27 cellular contexts compared by ENCODE assay signal in genomic region chr22:24725736-24726135, GRCh38. TPM values are rescaled to one million over a fixed set of nuclear protein-coding genes. Genes with fewer than 3 reads are reported as not detected.
"Had no signal": no experiment of that assay in that cellular context is flagged by ENCODE, and none has a peak within 500 bp of the region (broad histone marks: within the 10 kb centered on the region; RNA-seq: fewer than 3 reads in every experiment).

No MANE protein-coding gene starts in this region.

- H3K36me3 ChIP-seq: brain microvascular endothelial cell, cardiac muscle cell had no signal

- H3K9me3 Mint-ChIP-seq: activated B cell treated with CpG ODN at 0.5 μM for 24 hours; activated CD4-positive, alpha-beta memory T cell treated with anti-CD3 and anti-CD28 coated beads for 36 hours; activated CD4-positive, alpha-beta T cell treated with anti-CD3 and anti-CD28 coated beads, Interleukin-2, amount 10 ng/mL, durations not matched to agents 7 days and 5 days; activated naive CD4-positive, alpha-beta T cell treated with anti-CD3 and anti-CD28 coated beads for 36 hours; activated T-helper 17 cell treated with anti-CD3 and anti-CD28 coated beads, Interleukin-2, amount 50 U/mL, for 72 hours; T-cell had no signal

- H3K4me1 Mint-ChIP-seq: activated B cell treated with CpG ODN at 0.5 μM for 24 hours; activated CD4-positive, alpha-beta T cell treated with anti-CD3 and anti-CD28 coated beads, Interleukin-2, amount 10 ng/mL, durations not matched to agents 7 days and 5 days; activated T-helper 17 cell treated with anti-CD3 and anti-CD28 coated beads, Interleukin-2, amount 50 U/mL, for 72 hours; T-cell had no signal

- DNase-seq: activated B cell treated with CpG ODN at 0.5 μM for 24 hours; activated CD4-positive, alpha-beta memory T cell treated with anti-CD3 and anti-CD28 coated beads for 36 hours; activated CD4-positive, alpha-beta T cell treated with anti-CD3 and anti-CD28 coated beads for 1 hour; activated CD4-positive, alpha-beta T cell treated with anti-CD3 and anti-CD28 coated beads, Interleukin-2, amount 10 ng/mL, durations not matched to agents 7 days and 5 days; activated gamma-delta T cell; activated naive CD4-positive, alpha-beta T cell treated with anti-CD3 and anti-CD28 coated beads for 36 hours; activated T-cell treated with anti-CD3 and anti-CD28 coated beads for 4 hours; activated T-cell treated with anti-CD3 and anti-CD28 coated beads, Interleukin-2, amount 50 U/mL, for 48 hours; brain microvascular endothelial cell; KG1; NCI-H1092; NCI-H1930; NCI-H2171; NCI-H2227 treated with DMSO at 0.1 percent for 48 hours; NCI-H446 treated with DMSO at 0.1 percent for 48 hours; NCI-H526 treated with DMSO at 0.1 percent for 48 hours; PC-9; SIG-M5; T-cell; T-helper 2 cell; T1000 had no signal

- H3K4me3 ChIP-seq: cardiac muscle cell, PC-9, SK-N-MC had no signal

- H3K4me2 ChIP-seq: PC-9 had no signal

- H3K27ac ChIP-seq: brain microvascular endothelial cell, cardiac muscle cell, PC-9, SK-N-MC had no signal

- H3K4me3 Mint-ChIP-seq: activated B cell treated with CpG ODN at 0.5 μM for 24 hours; activated CD4-positive, alpha-beta memory T cell treated with anti-CD3 and anti-CD28 coated beads for 36 hours; activated CD4-positive, alpha-beta T cell treated with anti-CD3 and anti-CD28 coated beads, Interleukin-2, amount 10 ng/mL, durations not matched to agents 7 days and 5 days; activated naive CD4-positive, alpha-beta T cell treated with anti-CD3 and anti-CD28 coated beads for 36 hours; activated naive CD8-positive, alpha-beta T cell; activated T-helper 17 cell treated with anti-CD3 and anti-CD28 coated beads, Interleukin-2, amount 50 U/mL, for 72 hours; T-cell had no signal

- H2AFZ ChIP-seq: PC-9 had no signal

- H3K27me3 ChIP-seq: brain microvascular endothelial cell, cardiac muscle cell had no signal

- ATAC-seq: activated T-helper 17 cell treated with anti-CD3 and anti-CD28 coated beads, Interleukin-2, amount 50 U/mL, for 72 hours; T-cell had no signal

- H3K27ac Mint-ChIP-seq: activated B cell treated with CpG ODN at 0.5 μM for 24 hours; activated CD4-positive, alpha-beta memory T cell treated with anti-CD3 and anti-CD28 coated beads for 36 hours; activated CD4-positive, alpha-beta T cell treated with anti-CD3 and anti-CD28 coated beads, Interleukin-2, amount 10 ng/mL, durations not matched to agents 7 days and 5 days; activated naive CD4-positive, alpha-beta T cell treated with anti-CD3 and anti-CD28 coated beads for 36 hours; activated naive CD8-positive, alpha-beta T cell; activated T-helper 17 cell treated with anti-CD3 and anti-CD28 coated beads, Interleukin-2, amount 50 U/mL, for 72 hours; T-cell had no signal

- H3K36me3 Mint-ChIP-seq: activated CD4-positive, alpha-beta memory T cell treated with anti-CD3 and anti-CD28 coated beads for 36 hours; activated naive CD8-positive, alpha-beta T cell; T-cell had no signal

RNA-seq across cellular contexts. Expression of gene PIWIL3, which starts 48.8 kb away (rescaled TPM):
- total RNA-seq: activated B cell treated with CpG ODN at 0.5 μM for 24 hours; activated CD4-positive, alpha-beta memory T cell treated with anti-CD3 and anti-CD28 coated beads for 36 hours; activated CD4-positive, alpha-beta T cell treated with anti-CD3 and anti-CD28 coated beads, Interleukin-2, amount 10 ng/mL, durations not matched to agents 7 days and 5 days; activated CD8-positive, alpha-beta memory T cell treated with anti-CD3 and anti-CD28 coated beads for 36 hours; activated naive CD4-positive, alpha-beta T cell treated with anti-CD3 and anti-CD28 coated beads for 36 hours; activated T-helper 17 cell treated with anti-CD3 and anti-CD28 coated beads, Interleukin-2, amount 50 U/mL, for 72 hours; cardiac muscle cell; MCF 10A; PC-9; T-cell had no signal
- polyA plus RNA-seq: cardiac muscle cell had no signal
